Comparison of ENCODE assay signal across 27 cellular contexts in the genomic region with DNA sequence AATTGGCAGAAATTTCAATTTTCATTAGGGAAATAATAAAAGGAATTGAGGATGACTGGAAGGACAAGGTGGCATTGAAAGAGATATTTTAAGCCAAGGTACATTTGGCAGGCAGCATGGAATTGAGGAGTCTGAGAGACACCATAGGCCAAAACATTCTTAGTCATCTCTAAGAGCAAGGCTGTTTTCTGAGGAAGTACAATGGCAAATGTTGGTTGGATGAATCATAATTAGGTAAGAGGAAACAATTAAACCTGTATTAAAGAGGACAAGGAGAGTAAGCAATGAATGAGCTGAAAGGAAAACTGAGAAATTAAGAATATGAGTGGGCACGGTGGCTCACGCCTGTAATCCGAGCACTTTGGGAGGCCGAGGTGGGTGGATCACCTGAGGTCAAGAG.
DNase-seq lines count a peak whose midpoint lies in the region; ATAC-seq, FAIRE-seq and TF ChIP-seq lines count a peak whose summit lies in the region.
"Had no signal": no experiment of that assay in that cellular context is flagged by ENCODE, and none has a peak within 500 bp of the region (broad histone marks: within the 10 kb centered on the region; RNA-seq: fewer than 3 reads in every experiment).

No MANE protein-coding gene starts in this region.

- H3K27ac ChIP-seq in PC-3 (ENCODE audit: low read length) (peak overlapping the region; percentile 38), keratinocyte (ENCODE audit: control insufficient read depth, insufficient read depth, low read length) (no peak overlapping the region)
- H3K27ac ChIP-seq: C4-2B, dorsolateral prefrontal cortex, heart left ventricle, parathyroid adenoma had no signal

- H3K4me2 ChIP-seq in PC-3 (ENCODE audit: low read length) (no peak overlapping the region), keratinocyte (ENCODE audit: control insufficient read depth, extremely low read depth, insufficient read depth, low read depth, low read length) (no peak overlapping the region)

- POLR2A ChIA-PET in PC-3 (lab: Charles Lee; ENCODE audit: unreplicated experiment) = no interaction called here

- H3K9me1 ChIP-seq in keratinocyte (ENCODE audit: control insufficient read depth, extremely low read depth, insufficient read depth, low read length) = no peaks in the 10 kb centered on the region

- H3K9me3 Mint-ChIP-seq in stimulated activated naive CD8-positive, alpha-beta T cell treated with anti-CD3 and anti-CD28 coated beads, Interleukin-15, amount 100 ng/mL, for 72 hours = no peaks in the 10 kb centered on the region
- H3K9me3 Mint-ChIP-seq: activated CD8-positive, alpha-beta T cell treated with anti-CD3 and anti-CD28 coated beads for 36 hours; activated naive CD4-positive, alpha-beta T cell treated with anti-CD3 and anti-CD28 coated beads, Interleukin-2, amount 50 U/mL, for 24 hours; activated T-helper 2 cell treated with anti-CD3 and anti-CD28 coated beads, Interferon-gamma antibody, Interleukin-2, Interleukin-4, amounts not matched to agents 10 μg/mL and 5 μg/mL and 100 μg/mL, durations not matched to agents 14 hours and 24 hours and 36 hours; neural crest cell; stimulated activated memory B cell treated with anti-CD40 and anti-IgM and Interleukin-4, amounts not matched to agents 10 μg/mL and 1 μg/mL and 100 μg/mL, for 72 hours had no signal

- no peak for TF ChIP-seq CTCF in PC-3 (conservative IDR thresholded peaks at IDR 0.05; ENCODE audit: low read depth, low read length)
- no peak for TF ChIP-seq CTCF in bronchial epithelial cell (IDR thresholded peaks at IDR 0.05; ENCODE audit: insufficient read depth, low read length, severe bottlenecking)
- TF ChIP-seq CTCF in keratinocyte (optimal IDR thresholded peaks at IDR 0.05 in 1 of 3, IDR thresholded peaks at IDR 0.05 in 1 of 3, conservative IDR thresholded peaks at IDR 0.05 in 1 of 3; ENCODE audit: extremely low read depth in 1 of 3, insufficient read depth in 2 of 3, low read length in 3 of 3) = no peak

- H3K4me3 ChIP-seq in PC-3 (ENCODE audit: low read length) (no peak overlapping the region), bronchial epithelial cell (ENCODE audit: low read depth, low read length) (no peak overlapping the region), keratinocyte (ENCODE audit: control insufficient read depth in 2 of 3, extremely low read depth in 1 of 3, insufficient read depth in 2 of 3, low read depth in 1 of 3, low read length in 3 of 3) (no peak overlapping the region)
- H3K4me3 ChIP-seq: dorsolateral prefrontal cortex, heart left ventricle, MG63 had no signal

- H3K9ac ChIP-seq in PC-3 (ENCODE audit: low read length) (no peak overlapping the region), keratinocyte (ENCODE audit: control insufficient read depth, extremely low read depth, insufficient read depth, low read length) (no peak overlapping the region)
- H3K9ac ChIP-seq: parathyroid adenoma had no signal

- H3K36me3 ChIP-seq in PC-3 (ENCODE audit: low read depth, low read length) = no peaks in the 10 kb centered on the region
- H3K36me3 ChIP-seq in bronchial epithelial cell (ENCODE audit: control insufficient read depth, insufficient read depth, low read length) = no peaks in the 10 kb centered on the region
- H3K36me3 ChIP-seq in keratinocyte (ENCODE audit: control insufficient read depth in 2 of 2, extremely low read depth in 1 of 2, insufficient read depth in 2 of 2, low read length in 2 of 2) = no peaks in the 10 kb centered on the region
- H3K36me3 ChIP-seq: heart left ventricle, MG63 had no signal

- no peak overlapping the region for H2AFZ ChIP-seq in PC-3 (ENCODE audit: low read length)
- no peak overlapping the region for H2AFZ ChIP-seq in keratinocyte (ENCODE audit: control insufficient read depth, low read length)
- H2AFZ ChIP-seq: parathyroid adenoma had no signal

- H4K20me1 ChIP-seq in PC-3 (ENCODE audit: low read length) = no peaks in the 10 kb centered on the region
- H4K20me1 ChIP-seq in keratinocyte (ENCODE audit: control insufficient read depth, extremely low read depth, insufficient read depth, low read length) = no peaks in the 10 kb centered on the region

- DNase-seq in H4 (ENCODE audit: low spot score) (peak; percentile 36), PC-3 (peak; percentile 91), bronchial epithelial cell (ENCODE audit: low read depth) (peak; percentile 89), keratinocyte (ENCODE audit: low read depth, low spot score) (peak; percentile 26), anterior cingulate cortex (lab: John Stamatoyannopoulos, UW) (no peak)
- DNase-seq in stimulated activated CD4-positive, alpha-beta T cell treated with anti-CD3 and anti-CD28 coated beads, Interleukin-1b, Interleukin-23, amount 100 ng/mL, for 48 hours = no peak
- no peak for DNase-seq in stimulated activated naive CD8-positive, alpha-beta T cell treated with anti-CD3 and anti-CD28 coated beads, Interleukin-15, amount 100 ng/mL, for 72 hours
- DNase-seq: activated CD8-positive, alpha-beta T cell treated with anti-CD3 and anti-CD28 coated beads for 36 hours; dorsolateral prefrontal cortex; heart left ventricle; MG63; NCI-H1417; NCI-H2029 treated with DMSO at 0.1 percent for 48 hours; NCI-H345; NCI-H774; right cardiac atrium; Right ventricle myocardium superior; stimulated activated CD4-positive, alpha-beta T cell treated with anti-CD3 and anti-CD28 coated beads, Interleukin-4, amount 100 ng/mL, for 4 hours had no signal

- H3F3A ChIP-seq in PC-3 (ENCODE audit: low read length, unreplicated experiment) = no peaks in the 10 kb centered on the region

- ATAC-seq in PC-3 (peak; percentile 99), GM21619 (IDR thresholded peaks at IDR 0.05; ENCODE audit: unreplicated experiment) (no peak)
- ATAC-seq in stimulated activated naive CD8-positive, alpha-beta T cell treated with anti-CD3 and anti-CD28 coated beads, Interleukin-15, amount 100 ng/mL, for 72 hours = no peak
- ATAC-seq: activated CD8-positive, alpha-beta T cell treated with anti-CD3 and anti-CD28 coated beads for 36 hours; heart left ventricle; right cardiac atrium; stimulated activated memory B cell treated with anti-CD40 and anti-IgM and Interleukin-4, amounts not matched to agents 10 μg/mL and 1 μg/mL and 100 μg/mL, for 72 hours had no signal

- no peaks in the 10 kb centered on the region for H3K9me3 ChIP-seq in PC-3 (ENCODE audit: low read length)
- H3K9me3 ChIP-seq in keratinocyte (ENCODE audit: control insufficient read depth, low read depth, low read length) = no peaks in the 10 kb centered on the region
- H3K9me3 ChIP-seq: heart left ventricle, MG63 had no signal

- H3K27me3 Mint-ChIP-seq in stimulated activated naive CD8-positive, alpha-beta T cell treated with anti-CD3 and anti-CD28 coated beads, Interleukin-15, amount 100 ng/mL, for 72 hours = peaks cover 40% of the 10 kb centered on the region

- CTCF ChIA-PET in PC-3 (lab: Charles Lee) = no interaction called here

- no peak overlapping the region for H3K27ac Mint-ChIP-seq in stimulated activated naive CD8-positive, alpha-beta T cell treated with anti-CD3 and anti-CD28 coated beads, Interleukin-15, amount 100 ng/mL, for 72 hours
- H3K27ac Mint-ChIP-seq: activated CD8-positive, alpha-beta T cell treated with anti-CD3 and anti-CD28 coated beads for 36 hours; activated naive CD4-positive, alpha-beta T cell treated with anti-CD3 and anti-CD28 coated beads, Interleukin-2, amount 50 U/mL, for 24 hours; activated T-helper 2 cell treated with anti-CD3 and anti-CD28 coated beads, Interferon-gamma antibody, Interleukin-2, Interleukin-4, amounts not matched to agents 10 μg/mL and 5 μg/mL and 100 μg/mL, durations not matched to agents 14 hours and 24 hours and 36 hours; stimulated activated memory B cell treated with anti-CD40 and anti-IgM and Interleukin-4, amounts not matched to agents 10 μg/mL and 1 μg/mL and 100 μg/mL, for 72 hours had no signal

- no peak overlapping the region for H3K4me3 Mint-ChIP-seq in stimulated activated naive CD8-positive, alpha-beta T cell treated with anti-CD3 and anti-CD28 coated beads, Interleukin-15, amount 100 ng/mL, for 72 hours
- H3K4me3 Mint-ChIP-seq: activated CD8-positive, alpha-beta T cell treated with anti-CD3 and anti-CD28 coated beads for 36 hours; activated naive CD4-positive, alpha-beta T cell treated with anti-CD3 and anti-CD28 coated beads, Interleukin-2, amount 50 U/mL, for 24 hours; neural crest cell; stimulated activated memory B cell treated with anti-CD40 and anti-IgM and Interleukin-4, amounts not matched to agents 10 μg/mL and 1 μg/mL and 100 μg/mL, for 72 hours had no signal

- H3K4me1 ChIP-seq in PC-3 (ENCODE audit: insufficient read depth, low read length) (peaks cover 7% of the 10 kb centered on the region), keratinocyte (ENCODE audit: control insufficient read depth, extremely low read depth, insufficient read depth, low read length) (no peaks in the 10 kb centered on the region)
- H3K4me1 ChIP-seq: heart left ventricle, parathyroid adenoma had no signal

- H3K4me1 Mint-ChIP-seq in stimulated activated naive CD8-positive, alpha-beta T cell treated with anti-CD3 and anti-CD28 coated beads, Interleukin-15, amount 100 ng/mL, for 72 hours = no peaks in the 10 kb centered on the region
- H3K4me1 Mint-ChIP-seq: activated naive CD4-positive, alpha-beta T cell treated with anti-CD3 and anti-CD28 coated beads, Interleukin-2, amount 50 U/mL, for 24 hours; stimulated activated memory B cell treated with anti-CD40 and anti-IgM and Interleukin-4, amounts not matched to agents 10 μg/mL and 1 μg/mL and 100 μg/mL, for 72 hours had no signal

- FAIRE-seq in bronchial epithelial cell (lab: Jason Lieb, UNC) (no peak), keratinocyte (lab: Jason Lieb, UNC) (peak; percentile 90)
- FAIRE-seq: GM12891, H1 had no signal

- no peaks in the 10 kb centered on the region for H3K79me2 ChIP-seq in PC-3 (ENCODE audit: low read length)
- H3K79me2 ChIP-seq in keratinocyte (ENCODE audit: control insufficient read depth, insufficient read depth, low read length) = no peaks in the 10 kb centered on the region
- H3K79me2 ChIP-seq: parathyroid adenoma had no signal

- dilution Hi-C loops in keratinocyte (cut with MboI; ENCODE audit: extremely low pct_ligation_motif_present, low sequenced_read_pairs) = no loop called here

- intact Hi-C loops in PC-3 (cut with micrococcal nuclease) = loop anchor here (2.0 to 5.0 kb wide), 2 partner anchors 39 to 46 kb away; no protein-coding TSS in a partner anchor

- H3K27me3 ChIP-seq in PC-3 (ENCODE audit: low read length) (no peaks in the 10 kb centered on the region), bronchial epithelial cell (ENCODE audit: control insufficient read depth, insufficient read depth, low read length) (peaks cover 2% of the 10 kb centered on the region), keratinocyte (ENCODE audit: control insufficient read depth, extremely low read depth, insufficient read depth, low read length) (no peaks in the 10 kb centered on the region)
- H3K27me3 ChIP-seq: MG63 had no signal

- no TSS peak for BruUV-seq in PC-3 (replicated peaks; lab: Mats Ljungman, UMichigan)

- H3K9me2 ChIP-seq in PC-3 (replicated peaks; ENCODE audit: low read length) = no peaks in the 10 kb centered on the region

Comparison
In these comparisons a context has a peak if more than half of its experiments do, and no peak if none do; other contexts are left out.
1. DNase-seq: peak in H4 (single experiment), PC-3 (single experiment), bronchial epithelial cell (single experiment) and keratinocyte (single experiment); none in stimulated activated CD4-positive, alpha-beta T cell treated with anti-CD3 and anti-CD28 coated beads, Interleukin-1b, Interleukin-23, amount 100 ng/mL, for 48 hours (single experiment), stimulated activated naive CD8-positive, alpha-beta T cell treated with anti-CD3 and anti-CD28 coated beads, Interleukin-15, amount 100 ng/mL, for 72 hours (0 of 2) and anterior cingulate cortex (0 of 58).